Comparison of ENCODE assay signal across 8 cellular contexts in genomic region chr6:18155273-18155863, GRCh38. TPM values are rescaled to one million over a fixed set of nuclear protein-coding genes. Genes with fewer than 3 reads are reported as not detected.
A peak's percentile ranks its signal among the peaks of the same experiment; 100 is the strongest.
DNase-seq lines count a peak whose midpoint lies in the region; TF ChIP-seq lines count a peak whose summit lies in the region.

Gene KDM1B, plus strand, starts transcription at chr6:18155422. Its CDS starts 4,474 bp downstream, at chr6:18159896.

- no peaks in the 10 kb centered on the region for H3K9me3 ChIP-seq in GM23248 (ENCODE audit: low read depth)
- H3K9me3 ChIP-seq in thymus (ENCODE audit: control insufficient read depth), result no peaks in the 10 kb centered on the region

- H3K4me3 ChIP-seq in GM23248, result peak within 1 kb of the TSS; percentile 99
- H3K4me3 ChIP-seq in thymus (ENCODE audit: low read length), result peak within 1 kb of the TSS; percentile 86

- peaks cover 25% of the 10 kb centered on the region for H3K79me2 ChIP-seq in GM23248 (ENCODE audit: insufficient read depth)

- peaks cover 19% of the 10 kb centered on the region for H3K4me1 ChIP-seq in GM23248 (ENCODE audit: insufficient read depth)
- peaks cover 8% of the 10 kb centered on the region for H3K4me1 ChIP-seq in thymus (ENCODE audit: control insufficient read depth, insufficient read depth, low read length)

- H4K20me1 ChIP-seq in GM23248 (ENCODE audit: insufficient read depth), result no peaks in the 10 kb centered on the region

- DNase-seq in G401 (ENCODE audit: low spot score) (no peak), GM23248 (peak; percentile 99), Kasumi-1 (lab: John Stamatoyannopoulos, UW) (peak; percentile 95 to 97), germinal center (ENCODE audit: low spot score) (peak; percentile 99), non-pigmented ciliary epithelial cell (ENCODE audit: low read depth) (peak; percentile 87)
- DNase-seq in activated naive CD4-positive, alpha-beta T cell treated with Interleukin-2 at 50 U/mL for 16 hours, result peak; percentile 99

- H3F3A ChIP-seq in GM23248 (ENCODE audit: insufficient read depth), result peaks cover 14% of the 10 kb centered on the region; the same call in 1 of the 2 replicates

- peak within 1 kb of the TSS; percentile 98 for H2AFZ ChIP-seq in GM23248

- peak; percentile 69 for TF ChIP-seq POLR2A in Raji (IDR thresholded peaks at IDR 0.05; ENCODE audit: insufficient read depth, low read depth, low read length)

- no peaks in the 10 kb centered on the region for H3K9me2 ChIP-seq in GM23248 (ENCODE audit: insufficient read depth)

- H3K9ac ChIP-seq in GM23248, result peak within 1 kb of the TSS; percentile 94

- in situ Hi-C loops in G401 (cut with HindIII; ENCODE audit: low sequenced_read_pairs) (no loop called here), GM23248 (cut with MboI) (no loop called here)

- H3K27ac ChIP-seq in GM23248, result peak within 1 kb of the TSS; percentile 69
- peak within 1 kb of the TSS; percentile 95 for H3K27ac ChIP-seq in thymus (ENCODE audit: low read depth)

- peak within 1 kb of the TSS; percentile 86 for H3K4me2 ChIP-seq in GM23248 (ENCODE audit: unreplicated experiment)

- H3K27me3 ChIP-seq in GM23248 (replicated peaks; ENCODE audit: insufficient read depth) (no peaks in the 10 kb centered on the region), thymus (ENCODE audit: control insufficient read depth, insufficient read depth) (no peaks in the 10 kb centered on the region)

- H3K36me3 ChIP-seq in GM23248 (ENCODE audit: low read depth), result peaks cover 7% of the 10 kb centered on the region; the same call in 1 of the 2 replicates
- H3K36me3 ChIP-seq in thymus (ENCODE audit: control insufficient read depth, insufficient read depth), result peaks cover 6% of the 10 kb centered on the region

- 0 to 1% methylated on average over 55 to 58 of the region's 67 CpGs for WGBS in GM23248 (ENCODE audit: low coverage in 1 of 2, low lambda C conversion rate in 2 of 2, missing lambda C conversion rate in 2 of 2), 2 experiments
- under 1% methylated on average over 67 of the region's 67 CpGs for WGBS in thymus

RNA-seq across cellular contexts. Expression of gene KDM1B, which starts in this region (rescaled TPM):
- total RNA-seq in G401 (2014; rRNA removed; shearing (Covaris generic)), result 7.1 and 10.4 TPM in 2 replicates
- total RNA-seq in GM23248 (2014; rRNA removed; shearing (Covaris generic)), result 13.2 and 16.0 TPM in 2 replicates
- polyA plus RNA-seq in GM23248 (2016; fragmentation: Nextera tagmentation; extraction: Ambion mirVana) (9.0 and 10.2 TPM in 2 replicates), thymus (9.4 TPM)
